In the genomic region with DNA sequence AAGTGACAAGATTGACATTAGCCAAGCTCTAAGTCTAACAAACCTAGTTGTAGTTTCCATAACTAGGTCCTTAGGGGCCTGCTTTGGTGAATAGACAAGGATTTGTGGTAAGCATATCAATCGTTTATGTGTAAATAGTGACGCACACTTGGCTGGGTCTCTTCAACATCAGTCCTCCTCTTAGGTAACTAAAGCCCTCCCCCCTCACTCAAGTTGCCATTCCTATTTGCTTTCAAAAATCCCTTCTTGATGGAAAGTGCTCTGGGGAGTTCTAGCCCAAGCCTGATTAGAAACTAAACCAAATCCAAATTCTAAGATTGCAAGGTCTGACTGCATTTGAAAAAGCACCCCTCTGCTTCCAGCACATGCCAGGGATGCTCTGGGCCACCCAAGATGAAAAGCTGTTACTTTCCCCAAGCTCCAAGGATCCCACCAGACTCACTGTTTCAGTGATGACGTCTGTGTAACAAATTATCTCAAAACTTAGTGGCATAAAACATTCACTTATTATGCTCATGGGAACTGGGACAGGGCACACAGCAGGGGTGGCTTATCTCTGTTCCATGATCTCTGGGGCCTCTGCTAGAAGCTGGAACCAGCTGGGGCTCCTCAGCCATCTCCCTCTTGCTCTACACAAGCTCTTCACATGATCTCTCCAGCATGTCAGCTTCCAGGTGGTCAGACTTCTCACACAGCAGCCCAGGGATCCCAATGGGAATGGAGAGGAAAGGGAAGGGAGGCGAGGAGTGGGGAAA, we compare ENCODE assay signal across 1 cellular context.
A peak's percentile ranks its signal among the peaks of the same experiment; 100 is the strongest.
TF ChIP-seq lines count a peak whose summit lies in the region.

No MANE protein-coding gene starts in this region.

TF ChIP-seq in HEK293, 187 proteins besides CTCF, POLR2A, EP300 and RAD21 (continued from another document and continues in another):
- TF ChIP-seq SP2 (tag by site-specific recombination; IDR thresholded peaks at IDR 0.05) (peak; percentile 70), EGR2 (tag by site-specific recombination; IDR thresholded peaks at IDR 0.05; ENCODE audit: low read depth) (no peak), ZNF121 (tag by site-specific recombination; IDR thresholded peaks at IDR 0.05) (no peak), ZBTB8A (tag by site-specific recombination; IDR thresholded peaks at IDR 0.05) (peak; percentile 62; the same call in 1 of the 2 replicates), ZFHX2 (tag by site-specific recombination; conservative IDR thresholded peaks at IDR 0.05) (no peak), ZNF610 (tag by site-specific recombination; IDR thresholded peaks at IDR 0.05; ENCODE audit: borderline replicate concordance) (0 out of 2 replicates have a peak, but pooled peaks have one; percentile 13), HOXD13 (CRISPR knock-in tag; IDR thresholded peaks at IDR 0.05; ENCODE audit: borderline replicate concordance) (no peak), ZNF768 (tag by site-specific recombination; IDR thresholded peaks at IDR 0.05) (no peak), ZSCAN23 (tag by site-specific recombination; IDR thresholded peaks at IDR 0.05) (peak; percentile 91), BCL11B (tag by site-specific recombination; IDR thresholded peaks at IDR 0.05; ENCODE audit: low read depth) (0 out of 2 replicates have a peak, but pooled peaks have one; percentile 13), ZNF514 (tag by site-specific recombination; IDR thresholded peaks at IDR 0.05) (no peak), ZEB2 (tag by site-specific recombination; IDR thresholded peaks at IDR 0.05) (peak; percentile 94), ZBTB20 (tag by site-specific recombination; IDR thresholded peaks at IDR 0.05) (peak; percentile 32; the same call in 1 of the 2 replicates), ZNF114 (tag by site-specific recombination; IDR thresholded peaks at IDR 0.05) (no peak), ZNF433 (tag by site-specific recombination; IDR thresholded peaks at IDR 0.05; ENCODE audit: low read depth) (no peak), WT1 (tag by site-specific recombination; IDR thresholded peaks at IDR 0.05) (peak; percentile 93), ZNF423 (tag by site-specific recombination; IDR thresholded peaks at IDR 0.05) (peak; percentile 81), KLF10 (tag by site-specific recombination; IDR thresholded peaks at IDR 0.05) (peak; percentile 86), ZNF626 (tag by site-specific recombination; IDR thresholded peaks at IDR 0.05) (no peak)
- TF ChIP-seq, protein P1, sequence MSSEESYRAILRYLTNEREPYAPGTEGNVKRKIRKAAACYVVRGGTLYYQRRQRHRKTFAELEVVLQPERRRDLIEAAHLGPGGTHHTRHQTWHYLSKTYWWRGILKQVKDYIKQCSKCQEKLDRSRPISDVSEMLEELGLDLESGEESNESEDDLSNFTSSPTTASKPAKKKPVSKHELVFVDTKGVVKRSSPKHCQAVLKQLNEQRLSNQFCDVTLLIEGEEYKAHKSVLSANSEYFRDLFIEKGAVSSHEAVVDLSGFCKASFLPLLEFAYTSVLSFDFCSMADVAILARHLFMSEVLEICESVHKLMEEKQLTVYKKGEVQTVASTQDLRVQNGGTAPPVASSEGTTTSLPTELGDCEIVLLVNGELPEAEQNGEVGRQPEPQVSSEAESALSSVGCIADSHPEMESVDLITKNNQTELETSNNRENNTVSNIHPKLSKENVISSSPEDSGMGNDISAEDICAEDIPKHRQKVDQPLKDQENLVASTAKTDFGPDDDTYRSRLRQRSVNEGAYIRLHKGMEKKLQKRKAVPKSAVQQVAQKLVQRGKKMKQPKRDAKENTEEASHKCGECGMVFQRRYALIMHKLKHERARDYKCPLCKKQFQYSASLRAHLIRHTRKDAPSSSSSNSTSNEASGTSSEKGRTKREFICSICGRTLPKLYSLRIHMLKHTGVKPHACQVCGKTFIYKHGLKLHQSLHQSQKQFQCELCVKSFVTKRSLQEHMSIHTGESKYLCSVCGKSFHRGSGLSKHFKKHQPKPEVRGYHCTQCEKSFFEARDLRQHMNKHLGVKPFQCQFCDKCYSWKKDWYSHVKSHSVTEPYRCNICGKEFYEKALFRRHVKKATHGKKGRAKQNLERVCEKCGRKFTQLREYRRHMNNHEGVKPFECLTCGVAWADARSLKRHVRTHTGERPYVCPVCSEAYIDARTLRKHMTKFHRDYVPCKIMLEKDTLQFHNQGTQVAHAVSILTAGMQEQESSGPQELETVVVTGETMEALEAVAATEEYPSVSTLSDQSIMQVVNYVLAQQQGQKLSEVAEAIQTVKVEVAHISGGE (tag by site-specific recombination; conservative IDR thresholded peaks at IDR 0.05; ENCODE audit: low read depth), result no peak
- TF ChIP-seq, protein P2, sequence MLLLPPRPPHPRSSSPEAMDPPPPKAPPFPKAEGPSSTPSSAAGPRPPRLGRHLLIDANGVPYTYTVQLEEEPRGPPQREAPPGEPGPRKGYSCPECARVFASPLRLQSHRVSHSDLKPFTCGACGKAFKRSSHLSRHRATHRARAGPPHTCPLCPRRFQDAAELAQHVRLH (tag by site-specific recombination; IDR thresholded peaks at IDR 0.05), result no peak; the same call in 1 of the 2 replicates
- TF ChIP-seq, protein P3, sequence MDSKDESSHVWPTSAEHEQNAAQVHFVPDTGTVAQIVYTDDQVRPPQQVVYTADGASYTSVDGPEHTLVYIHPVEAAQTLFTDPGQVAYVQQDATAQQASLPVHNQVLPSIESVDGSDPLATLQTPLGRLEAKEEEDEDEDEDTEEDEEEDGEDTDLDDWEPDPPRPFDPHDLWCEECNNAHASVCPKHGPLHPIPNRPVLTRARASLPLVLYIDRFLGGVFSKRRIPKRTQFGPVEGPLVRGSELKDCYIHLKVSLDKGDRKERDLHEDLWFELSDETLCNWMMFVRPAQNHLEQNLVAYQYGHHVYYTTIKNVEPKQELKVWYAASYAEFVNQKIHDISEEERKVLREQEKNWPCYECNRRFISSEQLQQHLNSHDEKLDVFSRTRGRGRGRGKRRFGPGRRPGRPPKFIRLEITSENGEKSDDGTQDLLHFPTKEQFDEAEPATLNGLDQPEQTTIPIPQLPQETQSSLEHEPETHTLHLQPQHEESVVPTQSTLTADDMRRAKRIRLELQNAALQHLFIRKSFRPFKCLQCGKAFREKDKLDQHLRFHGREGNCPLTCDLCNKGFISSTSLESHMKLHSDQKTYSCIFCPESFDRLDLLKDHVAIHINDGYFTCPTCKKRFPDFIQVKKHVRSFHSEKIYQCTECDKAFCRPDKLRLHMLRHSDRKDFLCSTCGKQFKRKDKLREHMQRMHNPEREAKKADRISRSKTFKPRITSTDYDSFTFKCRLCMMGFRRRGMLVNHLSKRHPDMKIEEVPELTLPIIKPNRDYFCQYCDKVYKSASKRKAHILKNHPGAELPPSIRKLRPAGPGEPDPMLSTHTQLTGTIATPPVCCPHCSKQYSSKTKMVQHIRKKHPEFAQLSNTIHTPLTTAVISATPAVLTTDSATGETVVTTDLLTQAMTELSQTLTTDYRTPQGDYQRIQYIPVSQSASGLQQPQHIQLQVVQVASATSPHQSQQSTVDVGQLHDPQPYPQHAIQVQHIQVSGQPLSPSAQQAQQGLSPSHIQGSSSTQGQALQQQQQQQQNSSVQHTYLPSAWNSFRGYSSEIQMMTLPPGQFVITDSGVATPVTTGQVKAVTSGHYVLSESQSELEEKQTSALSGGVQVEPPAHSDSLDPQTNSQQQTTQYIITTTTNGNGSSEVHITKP (tag by site-specific recombination; IDR thresholded peaks at IDR 0.05), result peak; percentile 98
- TF ChIP-seq, protein P4, sequence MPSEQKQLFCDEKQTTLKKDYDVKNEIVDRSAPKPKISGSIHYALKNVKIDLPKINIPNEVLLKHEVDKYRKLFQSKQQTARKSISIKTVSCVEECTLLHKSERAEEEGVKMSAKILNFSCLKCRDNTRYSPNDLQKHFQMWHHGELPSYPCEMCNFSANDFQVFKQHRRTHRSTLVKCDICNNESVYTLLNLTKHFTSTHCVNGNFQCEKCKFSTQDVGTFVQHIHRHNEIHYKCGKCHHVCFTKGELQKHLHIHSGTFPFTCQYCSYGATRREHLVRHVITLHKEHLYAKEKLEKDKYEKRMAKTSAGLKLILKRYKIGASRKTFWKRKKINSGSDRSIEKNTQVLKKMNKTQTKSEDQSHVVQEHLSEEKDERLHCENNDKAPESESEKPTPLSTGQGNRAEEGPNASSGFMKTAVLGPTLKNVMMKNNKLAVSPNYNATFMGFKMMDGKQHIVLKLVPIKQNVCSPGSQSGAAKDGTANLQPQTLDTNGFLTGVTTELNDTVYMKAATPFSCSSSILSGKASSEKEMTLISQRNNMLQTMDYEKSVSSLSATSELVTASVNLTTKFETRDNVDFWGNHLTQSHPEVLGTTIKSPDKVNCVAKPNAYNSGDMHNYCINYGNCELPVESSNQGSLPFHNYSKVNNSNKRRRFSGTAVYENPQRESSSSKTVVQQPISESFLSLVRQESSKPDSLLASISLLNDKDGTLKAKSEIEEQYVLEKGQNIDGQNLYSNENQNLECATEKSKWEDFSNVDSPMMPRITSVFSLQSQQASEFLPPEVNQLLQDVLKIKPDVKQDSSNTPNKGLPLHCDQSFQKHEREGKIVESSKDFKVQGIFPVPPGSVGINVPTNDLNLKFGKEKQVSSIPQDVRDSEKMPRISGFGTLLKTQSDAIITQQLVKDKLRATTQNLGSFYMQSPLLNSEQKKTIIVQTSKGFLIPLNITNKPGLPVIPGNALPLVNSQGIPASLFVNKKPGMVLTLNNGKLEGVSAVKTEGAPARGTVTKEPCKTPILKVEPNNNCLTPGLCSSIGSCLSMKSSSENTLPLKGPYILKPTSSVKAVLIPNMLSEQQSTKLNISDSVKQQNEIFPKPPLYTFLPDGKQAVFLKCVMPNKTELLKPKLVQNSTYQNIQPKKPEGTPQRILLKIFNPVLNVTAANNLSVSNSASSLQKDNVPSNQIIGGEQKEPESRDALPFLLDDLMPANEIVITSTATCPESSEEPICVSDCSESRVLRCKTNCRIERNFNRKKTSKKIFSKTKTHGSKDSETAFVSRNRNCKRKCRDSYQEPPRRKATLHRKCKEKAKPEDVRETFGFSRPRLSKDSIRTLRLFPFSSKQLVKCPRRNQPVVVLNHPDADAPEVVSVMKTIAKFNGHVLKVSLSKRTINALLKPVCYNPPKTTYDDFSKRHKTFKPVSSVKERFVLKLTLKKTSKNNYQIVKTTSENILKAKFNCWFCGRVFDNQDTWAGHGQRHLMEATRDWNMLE (tag by site-specific recombination; conservative IDR thresholded peaks at IDR 0.05; ENCODE audit: low read depth), result no peak; the same call in 1 of the 2 replicates
- TF ChIP-seq, protein P5, sequence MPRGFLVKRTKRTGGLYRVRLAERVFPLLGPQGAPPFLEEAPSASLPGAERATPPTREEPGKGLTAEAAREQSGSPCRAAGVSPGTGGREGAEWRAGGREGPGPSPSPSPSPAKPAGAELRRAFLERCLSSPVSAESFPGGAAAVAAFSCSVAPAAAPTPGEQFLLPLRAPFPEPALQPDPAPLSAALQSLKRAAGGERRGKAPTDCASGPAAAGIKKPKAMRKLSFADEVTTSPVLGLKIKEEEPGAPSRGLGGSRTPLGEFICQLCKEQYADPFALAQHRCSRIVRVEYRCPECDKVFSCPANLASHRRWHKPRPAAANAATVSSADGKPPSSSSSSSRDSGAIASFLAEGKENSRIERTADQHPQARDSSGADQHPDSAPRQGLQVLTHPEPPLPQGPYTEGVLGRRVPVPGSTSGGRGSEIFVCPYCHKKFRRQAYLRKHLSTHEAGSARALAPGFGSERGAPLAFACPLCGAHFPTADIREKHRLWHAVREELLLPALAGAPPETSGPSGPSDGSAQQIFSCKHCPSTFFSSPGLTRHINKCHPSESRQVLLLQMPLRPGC (tag by site-specific recombination; IDR thresholded peaks at IDR 0.05), result peak; percentile 77
- TF ChIP-seq, protein P6, sequence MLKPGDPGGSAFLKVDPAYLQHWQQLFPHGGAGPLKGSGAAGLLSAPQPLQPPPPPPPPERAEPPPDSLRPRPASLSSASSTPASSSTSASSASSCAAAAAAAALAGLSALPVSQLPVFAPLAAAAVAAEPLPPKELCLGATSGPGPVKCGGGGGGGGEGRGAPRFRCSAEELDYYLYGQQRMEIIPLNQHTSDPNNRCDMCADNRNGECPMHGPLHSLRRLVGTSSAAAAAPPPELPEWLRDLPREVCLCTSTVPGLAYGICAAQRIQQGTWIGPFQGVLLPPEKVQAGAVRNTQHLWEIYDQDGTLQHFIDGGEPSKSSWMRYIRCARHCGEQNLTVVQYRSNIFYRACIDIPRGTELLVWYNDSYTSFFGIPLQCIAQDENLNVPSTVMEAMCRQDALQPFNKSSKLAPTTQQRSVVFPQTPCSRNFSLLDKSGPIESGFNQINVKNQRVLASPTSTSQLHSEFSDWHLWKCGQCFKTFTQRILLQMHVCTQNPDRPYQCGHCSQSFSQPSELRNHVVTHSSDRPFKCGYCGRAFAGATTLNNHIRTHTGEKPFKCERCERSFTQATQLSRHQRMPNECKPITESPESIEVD (tag by site-specific recombination; IDR thresholded peaks at IDR 0.05), result peak; percentile 91
- TF ChIP-seq, protein P7, sequence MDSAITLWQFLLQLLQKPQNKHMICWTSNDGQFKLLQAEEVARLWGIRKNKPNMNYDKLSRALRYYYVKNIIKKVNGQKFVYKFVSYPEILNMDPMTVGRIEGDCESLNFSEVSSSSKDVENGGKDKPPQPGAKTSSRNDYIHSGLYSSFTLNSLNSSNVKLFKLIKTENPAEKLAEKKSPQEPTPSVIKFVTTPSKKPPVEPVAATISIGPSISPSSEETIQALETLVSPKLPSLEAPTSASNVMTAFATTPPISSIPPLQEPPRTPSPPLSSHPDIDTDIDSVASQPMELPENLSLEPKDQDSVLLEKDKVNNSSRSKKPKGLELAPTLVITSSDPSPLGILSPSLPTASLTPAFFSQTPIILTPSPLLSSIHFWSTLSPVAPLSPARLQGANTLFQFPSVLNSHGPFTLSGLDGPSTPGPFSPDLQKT (IDR thresholded peaks at IDR 0.05; ENCODE audit: borderline replicate concordance, low read depth, low read length), result no peak
